29 cellular contexts compared by ENCODE assay signal in the genomic region with DNA sequence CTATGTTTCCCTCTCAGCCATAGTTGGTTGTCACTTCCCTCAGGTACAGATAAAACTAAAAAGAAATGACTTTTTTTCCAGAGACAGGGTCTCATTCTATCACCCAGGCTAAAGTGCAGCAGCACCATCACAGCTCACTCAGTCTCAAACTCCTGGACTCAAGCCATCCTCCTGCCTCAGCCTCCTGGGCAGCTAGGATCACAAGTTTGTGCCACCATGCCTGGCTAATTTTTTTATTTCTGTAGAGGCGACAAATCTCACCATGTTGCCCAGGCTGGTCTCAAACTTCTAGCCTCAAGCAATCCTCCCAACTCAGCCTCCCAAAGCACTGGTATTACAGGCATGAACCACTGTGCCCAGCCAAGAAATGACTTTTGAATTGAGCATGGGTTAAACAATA.
"Had no signal": no experiment of that assay in that cellular context is flagged by ENCODE, and none has a peak within 500 bp of the region (broad histone marks: within the 10 kb centered on the region; RNA-seq: fewer than 3 reads in every experiment).

No MANE protein-coding gene starts in this region.

- H3K4me1 ChIP-seq: testis had no signal

- DNase-seq: naive thymus-derived CD4-positive, alpha-beta T cell; natural killer cell; occipital lobe; ovary; psoas muscle; right cardiac atrium; spleen; stimulated activated CD4-positive, alpha-beta T cell treated with anti-CD3 and anti-CD28 coated beads, Interleukin-12 subunit alpha, Interleukin-12 subunit beta, amount 100 ng/mL, for 4 hours; stimulated activated CD4-positive, alpha-beta T cell treated with anti-CD3 and anti-CD28 coated beads, Interleukin-1b, Interleukin-23, amount 100 ng/mL, for 48 hours; stimulated activated CD4-positive, alpha-beta T cell treated with anti-CD3 and anti-CD28 coated beads, Interleukin-4, amount 100 ng/mL, for 1 hour; stimulated activated CD4-positive, alpha-beta T cell treated with anti-CD3 and anti-CD28 coated beads, Interleukin-4, amount 100 ng/mL, for 4 hours; stimulated activated CD8-positive, alpha-beta memory T cell treated with anti-CD3 and anti-CD28 coated beads, Interleukin-4, amount 100 ng/mL, for 48 hours; stimulated activated naive CD4-positive, alpha-beta T cell; stimulated activated naive CD8-positive, alpha-beta T cell treated with anti-CD3 and anti-CD28 coated beads, Interleukin-15, amount 100 ng/mL, for 72 hours; stimulated activated naive CD8-positive, alpha-beta T cell treated with anti-CD3 and anti-CD28 coated beads, Interleukin-15, Interleukin-2, amounts not matched to agents 100 U/mL and 50 U/mL, for 24 hours; substantia nigra; testis; upper lobe of right lung; uterus had no signal

- H3K27ac Mint-ChIP-seq: naive thymus-derived CD4-positive, alpha-beta T cell; natural killer cell; nephron; neural progenitor cell; progenitor cell of endocrine pancreas; stimulated activated memory B cell treated with anti-CD40 and anti-IgM and Interleukin-4, amounts not matched to agents 10 μg/mL and 1 μg/mL and 100 μg/mL, for 72 hours; type B pancreatic cell had no signal

- H3K4me2 ChIP-seq: neural progenitor cell had no signal

- H3K4me1 Mint-ChIP-seq: stimulated activated naive CD8-positive, alpha-beta T cell treated with anti-CD3 and anti-CD28 coated beads, Interleukin-15, amount 100 ng/mL, for 72 hours had no signal

- H3K27ac ChIP-seq: neural progenitor cell, ovary, parathyroid adenoma, psoas muscle, skin epidermis, spleen, suprapubic skin, testis, tibial nerve, upper lobe of right lung, uterus had no signal

- H3K9me3 ChIP-seq: ovary, psoas muscle, suprapubic skin, testis, upper lobe of right lung, uterus had no signal

- H3K27me3 ChIP-seq: neural progenitor cell, ovary, spleen, suprapubic skin, testis, tibial nerve, upper lobe of right lung, uterus had no signal

- H2AFZ ChIP-seq: neural progenitor cell, parathyroid adenoma had no signal

- H3K4me3 ChIP-seq: neural progenitor cell, ovary, psoas muscle, skin epidermis, smooth muscle cell, spleen, suprapubic skin, testis, tibial nerve, upper lobe of right lung, uterus had no signal

- H3K9me3 Mint-ChIP-seq: natural killer cell, type B pancreatic cell had no signal

- H3K36me3 Mint-ChIP-seq: natural killer cell had no signal

- H3K4me3 Mint-ChIP-seq: naive thymus-derived CD4-positive, alpha-beta T cell; natural killer cell; nephron; neural progenitor cell; stimulated activated memory B cell treated with anti-CD40 and anti-IgM and Interleukin-4, amounts not matched to agents 10 μg/mL and 1 μg/mL and 100 μg/mL, for 72 hours; stimulated activated naive CD8-positive, alpha-beta T cell treated with anti-CD3 and anti-CD28 coated beads, Interleukin-15, amount 100 ng/mL, for 72 hours; type B pancreatic cell had no signal

- H3K9ac ChIP-seq: neural progenitor cell, parathyroid adenoma had no signal

- H3K27me3 Mint-ChIP-seq: naive thymus-derived CD4-positive, alpha-beta T cell; progenitor cell of endocrine pancreas; stimulated activated memory B cell treated with anti-CD40 and anti-IgM and Interleukin-4, amounts not matched to agents 10 μg/mL and 1 μg/mL and 100 μg/mL, for 72 hours; stimulated activated naive CD8-positive, alpha-beta T cell treated with anti-CD3 and anti-CD28 coated beads, Interleukin-15, amount 100 ng/mL, for 72 hours; type B pancreatic cell had no signal

- H3K36me3 ChIP-seq: neural progenitor cell, ovary, spleen, suprapubic skin, upper lobe of right lung, uterus had no signal
